Comparison of ENCODE assay signal across 27 cellular contexts in the genomic region with DNA sequence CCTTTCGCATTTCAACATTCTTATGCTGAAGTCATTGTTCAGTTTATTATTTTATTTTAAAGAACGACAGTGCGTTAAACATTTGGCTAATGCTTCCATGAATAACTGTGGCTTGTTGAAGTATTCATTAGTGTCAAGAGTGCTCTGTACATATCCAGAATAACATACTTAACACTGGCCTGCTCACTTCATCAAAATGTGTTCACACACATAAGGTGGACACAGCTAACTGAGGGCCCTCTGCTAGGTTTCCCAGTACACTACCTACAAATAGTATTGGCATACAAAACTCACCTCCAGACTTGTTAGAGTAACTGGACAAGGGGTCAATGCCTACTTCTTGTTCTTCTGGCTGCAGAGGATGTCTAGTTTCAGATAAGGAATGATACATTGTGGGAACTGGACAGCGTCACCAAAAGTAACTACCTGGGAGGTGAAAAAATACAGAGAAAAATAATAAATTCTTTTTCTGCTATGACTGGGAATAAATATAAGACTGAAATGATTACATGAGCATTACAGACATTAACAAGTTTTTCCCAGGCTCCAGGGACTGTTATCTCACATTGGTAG.
"Had no signal": no experiment of that assay in that cellular context is flagged by ENCODE, and none has a peak within 500 bp of the region (broad histone marks: within the 10 kb centered on the region; RNA-seq: fewer than 3 reads in every experiment).

No MANE protein-coding gene starts in this region.

- H3K9me3 Mint-ChIP-seq: mesothelial cell of epicardium; naive B cell; natural killer cell; nephron progenitor cell; neural progenitor cell; stimulated activated memory B cell treated with anti-CD40 and anti-IgM and Interleukin-4, amounts not matched to agents 10 μg/mL and 1 μg/mL and 100 μg/mL, for 72 hours; stimulated activated naive CD8-positive, alpha-beta T cell treated with anti-CD3 and anti-CD28 coated beads, Interleukin-15, amount 100 ng/mL, for 72 hours; type B pancreatic cell had no signal

- H3K9me3 ChIP-seq: neutrophil, right atrium auricular region, right lobe of liver, tibial nerve, vagina had no signal

- H3K4me1 Mint-ChIP-seq: natural killer cell; nephron progenitor cell; neural progenitor cell; stimulated activated naive CD8-positive, alpha-beta T cell treated with anti-CD3 and anti-CD28 coated beads, Interleukin-15, amount 100 ng/mL, for 72 hours had no signal

- ATAC-seq: left cardiac atrium; left lobe of liver; natural killer cell; right lobe of liver; stimulated activated memory B cell treated with anti-CD40 and anti-IgM and Interleukin-4, amounts not matched to agents 10 μg/mL and 1 μg/mL and 100 μg/mL, for 72 hours; stimulated activated naive CD8-positive, alpha-beta T cell treated with anti-CD3 and anti-CD28 coated beads, Interleukin-15, amount 100 ng/mL, for 72 hours had no signal

- H3K27me3 ChIP-seq: neural progenitor cell, neutrophil, right atrium auricular region, right lobe of liver, tibial nerve, vagina had no signal

- H3K27ac Mint-ChIP-seq: mesothelial cell of epicardium; naive B cell; natural killer cell; nephron progenitor cell; neural progenitor cell; progenitor cell of endocrine pancreas; stimulated activated memory B cell treated with anti-CD40 and anti-IgM and Interleukin-4, amounts not matched to agents 10 μg/mL and 1 μg/mL and 100 μg/mL, for 72 hours; stimulated activated naive CD8-positive, alpha-beta T cell treated with anti-CD3 and anti-CD28 coated beads, Interleukin-15, amount 100 ng/mL, for 72 hours; type B pancreatic cell had no signal

- H3K36me3 ChIP-seq: neural progenitor cell, right atrium auricular region, right lobe of liver, tibial nerve, vagina had no signal

- H3K27me3 Mint-ChIP-seq: naive B cell; progenitor cell of endocrine pancreas; stimulated activated memory B cell treated with anti-CD40 and anti-IgM and Interleukin-4, amounts not matched to agents 10 μg/mL and 1 μg/mL and 100 μg/mL, for 72 hours; stimulated activated naive CD8-positive, alpha-beta T cell treated with anti-CD3 and anti-CD28 coated beads, Interleukin-15, amount 100 ng/mL, for 72 hours; type B pancreatic cell had no signal

- H3K27ac ChIP-seq: neural progenitor cell, neutrophil, right atrium auricular region, right lobe of liver, tibial nerve, vagina had no signal

- DNase-seq: kidney glomerular epithelial cell; left cardiac atrium; mesendoderm; naive B cell; natural killer cell; nephron progenitor cell; occipital lobe; right lobe of liver; stimulated activated CD4-positive, alpha-beta T cell treated with anti-CD3 and anti-CD28 coated beads, Interleukin-1b, Interleukin-23, amount 100 ng/mL, for 48 hours; stimulated activated CD4-positive, alpha-beta T cell treated with anti-CD3 and anti-CD28 coated beads, Interleukin-2, amount 100 ng/mL, for 48 hours; stimulated activated CD4-positive, alpha-beta T cell treated with anti-CD3 and anti-CD28 coated beads, Interleukin-4, amount 100 ng/mL, for 4 hours; stimulated activated CD8-positive, alpha-beta memory T cell treated with anti-CD3 and anti-CD28 coated beads, Interleukin-4, amount 100 ng/mL, for 48 hours; stimulated activated naive CD4-positive, alpha-beta T cell treated with Interleukin-2 at 50 U/mL for 16 hours; stimulated activated naive CD8-positive, alpha-beta T cell treated with anti-CD3 and anti-CD28 coated beads, Interleukin-15, amount 100 ng/mL, for 72 hours; substantia nigra had no signal

- H3K36me3 Mint-ChIP-seq: naive B cell; natural killer cell; neural progenitor cell; stimulated activated memory B cell treated with anti-CD40 and anti-IgM and Interleukin-4, amounts not matched to agents 10 μg/mL and 1 μg/mL and 100 μg/mL, for 72 hours; type B pancreatic cell had no signal

- H3K4me3 ChIP-seq: lung, neural progenitor cell, right atrium auricular region, right lobe of liver, smooth muscle cell, tibial nerve, vagina had no signal

- H3K4me3 Mint-ChIP-seq: mesothelial cell of epicardium; naive B cell; natural killer cell; nephron progenitor cell; neural progenitor cell; stimulated activated memory B cell treated with anti-CD40 and anti-IgM and Interleukin-4, amounts not matched to agents 10 μg/mL and 1 μg/mL and 100 μg/mL, for 72 hours; stimulated activated naive CD8-positive, alpha-beta T cell treated with anti-CD3 and anti-CD28 coated beads, Interleukin-15, amount 100 ng/mL, for 72 hours; type B pancreatic cell had no signal

- H3K4me1 ChIP-seq: neural progenitor cell, right atrium auricular region, right lobe of liver, tibial nerve, vagina had no signal
